Comparison of ENCODE assay signal across 8 cellular contexts in genomic region chr2:10302479-10303173, GRCh38. TPM values are rescaled to one million over a fixed set of nuclear protein-coding genes. Genes with fewer than 3 reads are reported as not detected.
A peak's percentile ranks its signal among the peaks of the same experiment; 100 is the strongest.
DNase-seq lines count a peak whose midpoint lies in the region; ATAC-seq and TF ChIP-seq lines count a peak whose summit lies in the region.

Gene HPCAL1, plus strand, starts transcription at chr2:10302904. Its CDS starts 116,854 bp downstream, at chr2:10419758.

- H3K27ac Mint-ChIP-seq in activated CD4-positive, alpha-beta T cell treated with anti-CD3 and anti-CD28 coated beads, Interleukin-2, amount 10 ng/mL, durations not matched to agents 24 days and 14 days = peak within 1 kb of the TSS; percentile 87

- H3K4me3 ChIP-seq in AG10803 (ENCODE audit: low read length) = peak within 1 kb of the TSS; percentile 80

- H3K27me3 Mint-ChIP-seq in activated CD4-positive, alpha-beta T cell treated with anti-CD3 and anti-CD28 coated beads, Interleukin-2, amount 10 ng/mL, durations not matched to agents 24 days and 14 days = no peaks in the 10 kb centered on the region

- intact Hi-C loops in activated CD4-positive, alpha-beta T cell treated with anti-CD3 and anti-CD28 coated beads, Interleukin-2, amount 10 ng/mL, durations not matched to agents 24 days and 14 days (cut with micrococcal nuclease) = loop anchor here (1.0 to 5.0 kb wide), 5 partner anchors 24 to 178 kb away; partner anchors contain the start of gene ODC1

- DNase-seq in AG10803 (ENCODE audit: low read depth) = peak; percentile 80
- DNase-seq in NCI-H460 (ENCODE audit: extremely low read depth, low read depth) = peak; percentile 81
- DNase-seq in activated CD4-positive, alpha-beta T cell treated with anti-CD3 and anti-CD28 coated beads, Interleukin-2, amount 10 ng/mL, durations not matched to agents 24 days and 14 days = peak; percentile 96
- peak; percentile 69 for DNase-seq in dedifferentiated amniotic fluid mesenchymal stem cell (ENCODE audit: extremely low spot score)
- peak; percentile 99 for DNase-seq in left lobe of liver (ENCODE audit: low spot score)
- DNase-seq in stimulated activated CD4-positive, alpha-beta T cell treated with anti-CD3 and anti-CD28 coated beads, Interleukin-2, amount 100 ng/mL, for 48 hours = peak; percentile 75 to 82

- peak; percentile 45 for TF ChIP-seq CTCF in AG10803 (conservative IDR thresholded peaks at IDR 0.05; ENCODE audit: low read length)

- H3K4me3 Mint-ChIP-seq in activated CD4-positive, alpha-beta T cell treated with anti-CD3 and anti-CD28 coated beads, Interleukin-2, amount 10 ng/mL, durations not matched to agents 24 days and 14 days = peak within 1 kb of the TSS; percentile 99

- ATAC-seq in GM18873 (IDR thresholded peaks at IDR 0.05; ENCODE audit: low FRiP score, unreplicated experiment) = peak; percentile 66
- peak; percentile 83 for ATAC-seq in HG03135 (IDR thresholded peaks at IDR 0.05; ENCODE audit: unreplicated experiment)
- peak; percentile 84 for ATAC-seq in left lobe of liver

- H3K36me3 Mint-ChIP-seq in activated CD4-positive, alpha-beta T cell treated with anti-CD3 and anti-CD28 coated beads, Interleukin-2, amount 10 ng/mL, durations not matched to agents 24 days and 14 days (ENCODE audit: low read depth) = peaks cover 6% of the 10 kb centered on the region

- peaks cover 4% of the 10 kb centered on the region for H3K9me3 Mint-ChIP-seq in activated CD4-positive, alpha-beta T cell treated with anti-CD3 and anti-CD28 coated beads, Interleukin-2, amount 10 ng/mL, durations not matched to agents 24 days and 14 days

- peaks cover 64% of the 10 kb centered on the region for H3K4me1 Mint-ChIP-seq in activated CD4-positive, alpha-beta T cell treated with anti-CD3 and anti-CD28 coated beads, Interleukin-2, amount 10 ng/mL, durations not matched to agents 24 days and 14 days

RNA-seq across cellular contexts. Expression of gene HPCAL1, which starts in this region (rescaled TPM):
- 189 and 215 TPM in 2 replicates for total RNA-seq in NCI-H460 (2014; rRNA removed; shearing (Covaris generic))
- 185 and 207 TPM in 2 replicates for polyA plus RNA-seq in NCI-H460 (2014; cell fraction: nucleus; rRNA removed)
- total RNA-seq in activated CD4-positive, alpha-beta T cell treated with anti-CD3 and anti-CD28 coated beads, Interleukin-2, amount 10 ng/mL, durations not matched to agents 24 days and 14 days = 77.1 and 82.8 TPM in 2 replicates
- total RNA-seq in left lobe of liver = 27.5 TPM

Comparison
In these comparisons a context has a peak if more than half of its experiments do, and no peak if none do; other contexts are left out.
1. Peak in every context shown above with its lines: DNase-seq, ATAC-seq and H3K4me3 ChIP-seq.